20 cellular contexts compared by ENCODE assay signal in the genomic region with DNA sequence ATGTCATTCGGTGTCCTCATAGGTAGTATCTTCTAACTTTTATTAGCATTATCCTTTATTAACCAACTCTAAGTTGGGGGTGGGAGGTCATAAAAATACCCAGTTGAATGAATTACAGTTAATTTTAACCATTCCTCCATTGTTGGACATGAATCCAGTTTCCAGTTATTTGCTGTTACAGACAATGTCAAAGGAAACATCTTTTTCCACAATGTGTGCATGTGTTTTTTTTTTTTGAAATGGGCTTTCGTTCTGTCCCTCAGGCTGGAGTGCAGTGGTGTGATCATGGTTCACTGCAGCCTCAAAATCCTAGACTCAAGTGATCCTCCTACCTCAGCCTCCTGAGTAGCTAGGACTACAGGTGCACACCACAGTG. TPM values are rescaled to one million over a fixed set of nuclear protein-coding genes. Genes with fewer than 3 reads are reported as not detected.
DNase-seq lines count a peak whose midpoint lies in the region; ATAC-seq and TF ChIP-seq lines count a peak whose summit lies in the region.
"Had no signal": no experiment of that assay in that cellular context is flagged by ENCODE, and none has a peak within 500 bp of the region (broad histone marks: within the 10 kb centered on the region; RNA-seq: fewer than 3 reads in every experiment).

No MANE protein-coding gene starts in this region.

- H3K27me3 ChIP-seq in Peyer's patch: no peaks in the 10 kb centered on the region
- no peaks in the 10 kb centered on the region for H3K27me3 ChIP-seq in esophagus squamous epithelium
- no peaks in the 10 kb centered on the region for H3K27me3 ChIP-seq in stomach

- peaks cover 5% of the 10 kb centered on the region for H3K9me3 Mint-ChIP-seq in activated naive CD4-positive, alpha-beta T cell treated with anti-CD3 and anti-CD28 coated beads, Interleukin-2, amount 10 ng/mL, durations not matched to agents 7 days and 5 days
- H3K9me3 Mint-ChIP-seq: central memory CD8-positive, alpha-beta T cell had no signal

- H3K4me3 Mint-ChIP-seq in activated naive CD4-positive, alpha-beta T cell treated with anti-CD3 and anti-CD28 coated beads, Interleukin-2, amount 10 ng/mL, durations not matched to agents 7 days and 5 days: no peak overlapping the region
- H3K4me3 Mint-ChIP-seq: CD8-positive, alpha-beta memory T cell; central memory CD8-positive, alpha-beta T cell; IgD-negative memory B cell; immature natural killer cell had no signal

- no peaks in the 10 kb centered on the region for H3K4me1 ChIP-seq in Peyer's patch
- H3K4me1 ChIP-seq in esophagus squamous epithelium: peaks cover 0 to 20% (median 7%) of the 10 kb centered on the region in 3 donors
- peaks cover 0 to 10% (median 0%) of the 10 kb centered on the region in 4 donors for H3K4me1 ChIP-seq in stomach

- CTCF ChIA-PET in activated naive CD4-positive, alpha-beta T cell treated with anti-CD3 and anti-CD28 coated beads, Interleukin-2, amount 10 ng/mL, durations not matched to agents 7 days and 5 days (lab: Charles Lee): no interaction called here

- H3K4me3 ChIP-seq in Peyer's patch (no peak overlapping the region), esophagus squamous epithelium (no peak overlapping the region), stomach (no peak overlapping the region)
- H3K4me3 ChIP-seq: thoracic aorta had no signal

- TF ChIP-seq CTCF in Peyer's patch (IDR thresholded peaks at IDR 0.05): no peak
- TF ChIP-seq CTCF in esophagus squamous epithelium (IDR thresholded peaks at IDR 0.05): no peak
- TF ChIP-seq CTCF in stomach (IDR thresholded peaks at IDR 0.05): no peak

- H3K27ac ChIP-seq in Peyer's patch (peak overlapping the region in 3 of 4 donors; percentile 42 to 86 (median 67)), esophagus squamous epithelium (peak overlapping the region in 3 of 4 donors; percentile 66 to 77 (median 76)), stomach (peak overlapping the region in 3 of 5 donors; percentile 53 to 84 (median 67))
- H3K27ac ChIP-seq: thoracic aorta had no signal

- H3K27me3 Mint-ChIP-seq in activated naive CD4-positive, alpha-beta T cell treated with anti-CD3 and anti-CD28 coated beads, Interleukin-2, amount 10 ng/mL, durations not matched to agents 7 days and 5 days: no peaks in the 10 kb centered on the region
- H3K27me3 Mint-ChIP-seq: central memory CD8-positive, alpha-beta T cell; IgD-negative memory B cell had no signal

- H3K36me3 Mint-ChIP-seq in activated naive CD4-positive, alpha-beta T cell treated with anti-CD3 and anti-CD28 coated beads, Interleukin-2, amount 10 ng/mL, durations not matched to agents 7 days and 5 days: no peaks in the 10 kb centered on the region
- H3K36me3 Mint-ChIP-seq: IgD-negative memory B cell, immature natural killer cell had no signal

- H3K27ac Mint-ChIP-seq in activated naive CD4-positive, alpha-beta T cell treated with anti-CD3 and anti-CD28 coated beads, Interleukin-2, amount 10 ng/mL, durations not matched to agents 7 days and 5 days: no peak overlapping the region
- H3K27ac Mint-ChIP-seq: CD8-positive, alpha-beta memory T cell; IgD-negative memory B cell; immature natural killer cell had no signal

- peaks cover 24% of the 10 kb centered on the region for H3K4me1 Mint-ChIP-seq in activated naive CD4-positive, alpha-beta T cell treated with anti-CD3 and anti-CD28 coated beads, Interleukin-2, amount 10 ng/mL, durations not matched to agents 7 days and 5 days
- H3K4me1 Mint-ChIP-seq: IgD-negative memory B cell, immature natural killer cell had no signal

- peaks cover 0 to 8% (median 0%) of the 10 kb centered on the region in 4 donors for H3K9me3 ChIP-seq in Peyer's patch
- peaks cover 0 to 8% (median 7%) of the 10 kb centered on the region in 3 donors for H3K9me3 ChIP-seq in esophagus squamous epithelium
- H3K9me3 ChIP-seq in stomach: peaks cover 0 to 7% (median 6%) of the 10 kb centered on the region in 4 donors

- TF ChIP-seq EP300 in stomach (IDR thresholded peaks at IDR 0.05): no peak

- H3K36me3 ChIP-seq in Peyer's patch (no peaks in the 10 kb centered on the region), esophagus squamous epithelium (no peaks in the 10 kb centered on the region), stomach (no peaks in the 10 kb centered on the region)
- H3K36me3 ChIP-seq: thoracic aorta had no signal

- no peak for TF ChIP-seq POLR2A in Peyer's patch (IDR thresholded peaks at IDR 0.05)
- no peak for TF ChIP-seq POLR2A in esophagus squamous epithelium (IDR thresholded peaks at IDR 0.05)
- TF ChIP-seq POLR2A in stomach (IDR thresholded peaks at IDR 0.05): no peak

- intact Hi-C loops in esophagus squamous epithelium (cut with DNase I): no loop called here
- intact Hi-C loops in stomach (cut with DNase I; ENCODE audit: low total_unique reads): no loop called here

- ATAC-seq in HG02981 (IDR thresholded peaks at IDR 0.05; ENCODE audit: unreplicated experiment): no peak

- DNase-seq in DMS53 (lab: John Stamatoyannopoulos, UW) (peak; percentile 53), DMS53 treated with DMSO at 0.1 percent for 48 hours (lab: John Stamatoyannopoulos, UW; ENCODE audit: unreplicated experiment) (no peak), Peyer's patch (no peak), esophagus squamous epithelium (lab: John Stamatoyannopoulos, UW) (no peak), stomach (no peak), retina (no peak)
- DNase-seq in activated naive CD4-positive, alpha-beta T cell treated with anti-CD3 and anti-CD28 coated beads, Interleukin-2, amount 10 ng/mL, durations not matched to agents 7 days and 5 days: no peak
- DNase-seq: activated naive CD4-positive, alpha-beta T cell treated with anti-CD3 and anti-CD28 coated beads, Interleukin-2, amount 50 U/mL, for 16 hours; activated T-cell treated with anti-CD3 and anti-CD28 coated beads, Interleukin-2, amount 50 U/mL, for 1 hour; AML-193; anterior cingulate cortex; CD8-positive, alpha-beta memory T cell; immature natural killer cell; NCI-H526 treated with DMSO at 0.1 percent for 48 hours; stimulated activated CD4-positive, alpha-beta T cell treated with anti-CD3 and anti-CD28 coated beads, Interleukin-4, amount 100 ng/mL, for 1 hour; stimulated activated naive CD4-positive, alpha-beta T cell had no signal

- WGBS in esophagus squamous epithelium, 2 donors: 53 to 54% methylated on average over 2 of the region's 2 CpGs
- 65 to 93% (median 69%) methylated on average over 2 of the region's 2 CpGs for WGBS in stomach, 5 donors

RNA-seq across cellular contexts. Expression of a gene that starts 32.0 kb away (rescaled TPM):
- total RNA-seq in Peyer's patch (100 to 1,000 TPM in 3 of 4 donors, 10 to 100 TPM in 1; 70.1 to 250 (median 209) TPM), esophagus squamous epithelium (100 to 1,000 TPM; 181 to 271 (median 230) TPM), stomach (100 to 1,000 TPM in 1 of 5 donors, 10 to 100 TPM in 4; 35.7 to 585 (median 73.9) TPM)
- polyA plus RNA-seq in stomach: 100 to 1,000 TPM in 1 of 3 donors, 10 to 100 TPM in 2; 23.7 to 104 (median 82.3) TPM
- polyA plus RNA-seq: IgD-negative memory B cell had no signal
